In genomic region chr7:76503244-76503643, GRCh38 we compare ENCODE assay signal across 9 cellular contexts. TPM values are rescaled to one million over a fixed set of nuclear protein-coding genes. Genes with fewer than 3 reads are reported as not detected.
"Had no signal": no experiment of that assay in that cellular context is flagged by ENCODE, and none has a peak within 500 bp of the region (broad histone marks: within the 10 kb centered on the region; RNA-seq: fewer than 3 reads in every experiment).

No MANE protein-coding gene starts in this region.

RNA-seq across cellular contexts. Expression of gene UPK3B, which starts 7.1 kb away (rescaled TPM):
- total RNA-seq: K562, RPMI7951 had no signal
- polyA plus RNA-seq: K562, SK-N-SH had no signal

RNA-seq across cellular contexts. Expression of gene SPDYE16, which starts 39.9 kb away (rescaled TPM):
- total RNA-seq: LHCN-M2, MCF 10A, NCI-H460, PC-9, Right ventricle myocardium superior, RPMI7951, SJSA1 had no signal
